Comparison of ENCODE assay signal across 11 cellular contexts in the genomic region with DNA sequence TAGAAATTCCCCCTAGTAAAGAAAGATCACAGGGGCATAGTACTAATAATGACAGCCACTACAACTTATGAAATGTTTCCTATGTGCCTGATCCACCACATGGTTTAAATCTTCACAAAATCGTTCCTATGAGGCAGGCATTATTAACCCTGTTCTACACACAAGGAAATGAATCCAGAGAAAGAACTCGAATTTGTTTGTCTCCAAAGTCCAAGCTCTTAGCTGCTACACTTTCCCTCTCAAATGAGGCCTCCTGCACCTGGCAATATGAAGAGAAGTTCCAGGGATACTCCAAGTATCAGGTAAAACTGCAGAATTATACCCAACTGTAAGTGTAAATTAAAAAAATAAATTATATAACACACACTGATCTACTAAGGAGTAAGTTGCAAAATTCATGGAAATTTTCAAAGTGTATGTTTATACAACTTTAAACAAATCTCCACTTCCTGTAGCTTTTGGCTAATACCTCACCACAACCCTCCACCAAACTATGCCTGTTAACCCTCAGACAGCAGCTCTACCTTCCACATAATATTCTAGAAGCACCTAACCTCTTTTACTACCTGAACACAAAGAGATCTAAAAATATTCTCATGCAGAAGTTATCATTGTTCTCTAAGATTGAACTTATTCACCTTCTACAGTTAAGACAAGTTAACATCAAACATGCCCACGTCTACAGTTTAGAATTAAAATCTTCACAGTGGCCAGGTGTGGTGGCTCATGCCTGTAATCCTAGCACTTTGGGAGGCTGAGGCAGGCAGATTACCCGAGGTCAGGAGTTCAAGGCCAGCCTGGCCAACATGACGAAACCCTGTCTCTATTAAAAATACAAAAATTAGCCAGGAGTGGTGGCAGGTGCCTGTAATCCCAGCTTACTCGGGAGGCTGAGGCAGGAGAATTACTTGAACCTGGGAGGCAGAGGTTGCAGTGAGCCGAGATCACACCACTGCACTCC. TPM values are rescaled to one million over a fixed set of nuclear protein-coding genes. Genes with fewer than 3 reads are reported as not detected.
DNase-seq lines count a peak whose midpoint lies in the region; ATAC-seq and TF ChIP-seq lines count a peak whose summit lies in the region.
"Had no signal": no experiment of that assay in that cellular context is flagged by ENCODE, and none has a peak within 500 bp of the region (broad histone marks: within the 10 kb centered on the region; RNA-seq: fewer than 3 reads in every experiment).

No MANE protein-coding gene starts in this region.

- POLR2A ChIA-PET in MCF 10A (lab: Yijun Ruan, JAX): interaction anchor here (0.8 kb wide), 1 partner anchor 20 kb away, joined by 3 read pairs; no protein-coding TSS in a partner anchor

- H3K27me3 ChIP-seq in breast epithelium: no peaks in the 10 kb centered on the region
- no peaks in the 10 kb centered on the region for H3K27me3 ChIP-seq in upper lobe of right lung
- H3K27me3 ChIP-seq: suprapubic skin had no signal

- CTCF ChIA-PET in MCF 10A (lab: Yijun Ruan, JAX): interaction anchor here (0.6 to 0.7 kb wide), 4 partner anchors 14 to 137 kb away, joined by 3 to 6 read pairs (median 4); no protein-coding TSS in a partner anchor

- intact Hi-C loops in breast epithelium (cut with DNase I; ENCODE audit: low total_unique reads) (no loop called here), MCF 10A (cut with micrococcal nuclease) (no loop called here), mucosa of descending colon (cut with DNase I, micrococcal nuclease) (no loop called here), upper lobe of right lung (cut with DNase I) (loop anchor here (10.0 kb wide), 1 partner anchor 97 kb away; no protein-coding TSS in a partner anchor)

- no peak for TF ChIP-seq POLR2A in breast epithelium (IDR thresholded peaks at IDR 0.05)

- TF ChIP-seq CTCF in breast epithelium (IDR thresholded peaks at IDR 0.05) (no peak), MCF 10A (IDR thresholded peaks at IDR 0.05; ENCODE audit: unreplicated experiment) (no peak), mucosa of descending colon (IDR thresholded peaks at IDR 0.05) (no peak), upper lobe of right lung (IDR thresholded peaks at IDR 0.05) (no peak)

- H3K9me3 ChIP-seq in breast epithelium (no peaks in the 10 kb centered on the region), mucosa of descending colon (no peaks in the 10 kb centered on the region), upper lobe of right lung (no peaks in the 10 kb centered on the region)
- H3K9me3 ChIP-seq: suprapubic skin had no signal

- H3K4me1 ChIP-seq in breast epithelium (peaks cover 2 to 5% of the 10 kb centered on the region in 2 donors), mucosa of descending colon (ENCODE audit: low read depth) (peaks cover 24% of the 10 kb centered on the region), upper lobe of right lung (peaks cover 34% of the 10 kb centered on the region)

- peak overlapping the region; percentile 27 to 30 for H3K27ac ChIP-seq in breast epithelium
- peak overlapping the region; percentile 83 for H3K27ac ChIP-seq in upper lobe of right lung
- H3K27ac ChIP-seq: suprapubic skin had no signal

- H3K4me3 Mint-ChIP-seq in MCF 10A (ENCODE audit: unreplicated experiment): no peak overlapping the region
- H3K4me3 Mint-ChIP-seq in activated naive CD8-positive, alpha-beta T cell treated with anti-CD3 and anti-CD28 coated beads, Interleukin-2, amount 50 U/mL, for 24 hours: peak overlapping the region; percentile 88

- no peaks in the 10 kb centered on the region for H3K9me3 Mint-ChIP-seq in MCF 10A (ENCODE audit: unreplicated experiment)
- H3K9me3 Mint-ChIP-seq in activated naive CD8-positive, alpha-beta T cell treated with anti-CD3 and anti-CD28 coated beads, Interleukin-2, amount 50 U/mL, for 24 hours: no peaks in the 10 kb centered on the region

- H3K4me1 Mint-ChIP-seq in MCF 10A (ENCODE audit: insufficient read depth, unreplicated experiment): peaks cover 10% of the 10 kb centered on the region
- H3K4me1 Mint-ChIP-seq in activated naive CD8-positive, alpha-beta T cell treated with anti-CD3 and anti-CD28 coated beads, Interleukin-2, amount 50 U/mL, for 24 hours: peaks cover 69% of the 10 kb centered on the region

- H3K27me3 Mint-ChIP-seq in MCF 10A (ENCODE audit: insufficient read depth, unreplicated experiment): no peaks in the 10 kb centered on the region
- H3K27me3 Mint-ChIP-seq in activated naive CD8-positive, alpha-beta T cell treated with anti-CD3 and anti-CD28 coated beads, Interleukin-2, amount 50 U/mL, for 24 hours: no peaks in the 10 kb centered on the region

- BruUV-seq in MCF 10A (replicated peaks; lab: Mats Ljungman, UMichigan): no TSS peak

- no peak overlapping the region for H3K4me3 ChIP-seq in breast epithelium
- no peak overlapping the region for H3K4me3 ChIP-seq in mucosa of descending colon
- peak overlapping the region; percentile 82 for H3K4me3 ChIP-seq in upper lobe of right lung

- no peak overlapping the region for H3K27ac Mint-ChIP-seq in MCF 10A (ENCODE audit: low read depth, unreplicated experiment)
- H3K27ac Mint-ChIP-seq in activated naive CD8-positive, alpha-beta T cell treated with anti-CD3 and anti-CD28 coated beads, Interleukin-2, amount 50 U/mL, for 24 hours: peak overlapping the region; percentile 77

- no peak for DNase-seq in breast epithelium (ENCODE audit: low spot score in 2 of 2)
- no peak for DNase-seq in MCF 10A (ENCODE audit: unreplicated experiment)
- DNase-seq in activated naive CD8-positive, alpha-beta T cell treated with anti-CD3 and anti-CD28 coated beads, Interleukin-2, amount 50 U/mL, for 24 hours: no peak
- DNase-seq in mucosa of descending colon: no peak
- DNase-seq in upper lobe of right lung: no peak
- no peak for DNase-seq in NCI-H146 (lab: John Stamatoyannopoulos, UW)
- no peak for DNase-seq in NCI-H510A treated with DMSO at 0.1 percent for 48 hours (lab: John Stamatoyannopoulos, UW)
- DNase-seq: NCI-H1694, occipital lobe had no signal

- no peaks in the 10 kb centered on the region for H3K36me3 Mint-ChIP-seq in MCF 10A (ENCODE audit: insufficient read depth, unreplicated experiment)
- peaks cover 6% of the 10 kb centered on the region for H3K36me3 Mint-ChIP-seq in activated naive CD8-positive, alpha-beta T cell treated with anti-CD3 and anti-CD28 coated beads, Interleukin-2, amount 50 U/mL, for 24 hours (ENCODE audit: low read depth)

- no peak for ATAC-seq in activated naive CD8-positive, alpha-beta T cell treated with anti-CD3 and anti-CD28 coated beads, Interleukin-2, amount 50 U/mL, for 24 hours
- peak; percentile 17 for ATAC-seq in mucosa of descending colon
- ATAC-seq in upper lobe of right lung: no peak
- ATAC-seq in GM18909 (IDR thresholded peaks at IDR 0.05; ENCODE audit: poor library complexity, unreplicated experiment): no peak

- no peaks in the 10 kb centered on the region for H3K36me3 ChIP-seq in breast epithelium
- H3K36me3 ChIP-seq in mucosa of descending colon (ENCODE audit: low read depth): no peaks in the 10 kb centered on the region
- H3K36me3 ChIP-seq in upper lobe of right lung: peaks cover 19% of the 10 kb centered on the region
- H3K36me3 ChIP-seq: suprapubic skin had no signal

RNA-seq across cellular contexts. Expression of a gene that starts 2.9 kb away (rescaled TPM):
- total RNA-seq in breast epithelium (10 to 100 TPM; 28.6 to 41.1 (median 34.4) TPM), MCF 10A (2022) (3.7 and 4.6 TPM in 2 replicates), mucosa of descending colon (100 to 1,000 TPM in 2 of 3 donors, 10 to 100 TPM in 1; 73.8 to 158 (median 138) TPM), upper lobe of right lung (85.8 TPM)
